Comparison of ENCODE assay signal across 1 cellular context in the genomic region with DNA sequence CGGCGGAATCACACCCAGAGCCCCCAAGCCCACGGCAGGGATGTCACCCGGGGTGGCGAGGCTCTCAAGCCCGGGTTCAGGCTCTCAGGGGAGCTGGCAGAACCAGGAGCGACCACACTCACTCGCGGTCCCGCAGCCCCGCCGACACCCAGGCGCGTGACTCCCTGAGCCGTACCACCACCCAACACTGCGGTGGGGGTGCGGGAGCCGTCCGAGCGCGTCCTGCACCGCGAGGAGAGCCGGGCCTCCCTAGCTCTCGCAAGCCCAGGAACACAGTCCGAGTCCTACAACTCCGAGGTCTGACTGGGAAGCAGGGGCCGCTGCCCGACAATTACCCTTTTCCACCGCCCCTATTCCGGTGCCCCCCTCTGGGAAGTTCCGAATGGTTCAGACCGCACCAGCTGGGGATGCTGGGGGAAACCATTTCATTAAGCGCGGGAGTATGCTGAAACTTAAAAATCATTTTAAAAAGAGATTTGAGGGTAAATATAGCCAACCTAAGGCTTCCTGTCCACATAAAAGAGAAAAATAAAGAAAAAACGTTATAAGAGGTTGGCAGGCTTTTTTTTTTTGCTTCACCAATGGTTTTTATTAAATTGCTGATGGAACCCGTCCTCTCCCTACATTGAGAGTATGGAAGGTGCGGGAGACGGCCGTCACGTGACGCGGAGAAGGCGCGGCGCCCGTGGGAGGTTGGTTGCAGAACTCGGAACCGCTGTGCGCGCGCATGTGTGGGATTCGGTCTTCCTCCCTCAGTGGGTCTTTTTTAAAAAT.
TF ChIP-seq lines count a peak whose summit lies in the region.

Gene FLCN (minus strand): TSS at position 143 of the 774 bp plus-strand sequence. CDS start 9,031 bp downstream, outside the sequence.

TF ChIP-seq in HepG2, 621 proteins besides CTCF, POLR2A, EP300 and RAD21 (continued from another document and continues in another):
- TF ChIP-seq ZBTB46 (CRISPR knock-in tag; IDR thresholded peaks at IDR 0.05; ENCODE audit: borderline replicate concordance) (no peak), ZBTB4 (CRISPR knock-in tag; IDR thresholded peaks at IDR 0.05; ENCODE audit: borderline replicate concordance) (no peak), BRD4 (CRISPR knock-in tag; IDR thresholded peaks at IDR 0.05) (no peak), ZBTB38 (CRISPR knock-in tag; IDR thresholded peaks at IDR 0.05) (0 out of 2 replicates have a peak, but pooled peaks have one; percentile 11), HOXA9 (CRISPR knock-in tag; IDR thresholded peaks at IDR 0.05; ENCODE audit: borderline replicate concordance) (no peak), ZFP36L2 (CRISPR knock-in tag; IDR thresholded peaks at IDR 0.05) (no peak), STAG1 (CRISPR knock-in tag; IDR thresholded peaks at IDR 0.05) (no peak), ZSCAN21 (CRISPR knock-in tag; IDR thresholded peaks at IDR 0.05; ENCODE audit: borderline replicate concordance) (no peak), REST (IDR thresholded peaks at IDR 0.05; ENCODE audit: borderline replicate concordance in 1 of 2, low read depth in 1 of 2, low read length in 2 of 2) (0 out of 4 replicates have a peak, but pooled peaks of 1 of the 2 experiments have one; percentile 12), NFE2 (CRISPR knock-in tag; IDR thresholded peaks at IDR 0.05) (no peak), ZNF281 (CRISPR knock-in tag; IDR thresholded peaks at IDR 0.05; ENCODE audit: borderline replicate concordance) (no peak), ZNF619 (CRISPR knock-in tag; IDR thresholded peaks at IDR 0.05) (0 out of 2 replicates have a peak, but pooled peaks have one; percentile 23), ISX (CRISPR knock-in tag; conservative IDR thresholded peaks at IDR 0.05) (no peak), SOX13 (IDR thresholded peaks at IDR 0.05) (no peak), SOX13 (CRISPR knock-in tag; conservative IDR thresholded peaks at IDR 0.05 in 1 of 2, IDR thresholded peaks at IDR 0.05 in 1 of 2) (no peak), SNAPC2 (CRISPR knock-in tag; IDR thresholded peaks at IDR 0.05) (no peak), ZNF484 (CRISPR knock-in tag; IDR thresholded peaks at IDR 0.05; ENCODE audit: borderline replicate concordance, low read depth) (no peak), SP1 (IDR thresholded peaks at IDR 0.05) (no peak), SP1 (CRISPR knock-in tag; IDR thresholded peaks at IDR 0.05) (no peak), ZFP82 (CRISPR knock-in tag; IDR thresholded peaks at IDR 0.05; ENCODE audit: borderline replicate concordance) (no peak), ETV6 (CRISPR knock-in tag; conservative IDR thresholded peaks at IDR 0.05) (peak; percentile 72; the same call in 1 of the 2 replicates), HNF4A (CRISPR knock-in tag; IDR thresholded peaks at IDR 0.05) (no peak), ZBTB44 (CRISPR knock-in tag; IDR thresholded peaks at IDR 0.05) (no peak; the same call in 1 of the 2 replicates), MXI1 (IDR thresholded peaks at IDR 0.05; ENCODE audit: borderline replicate concordance, low read depth, low read length) (peak; percentile 28; the same call in 1 of the 3 replicates), ARHGAP35 (CRISPR knock-in tag; IDR thresholded peaks at IDR 0.05; ENCODE audit: borderline replicate concordance) (0 out of 2 replicates have a peak, but pooled peaks have one; percentile 79)
- TF ChIP-seq, protein P1, sequence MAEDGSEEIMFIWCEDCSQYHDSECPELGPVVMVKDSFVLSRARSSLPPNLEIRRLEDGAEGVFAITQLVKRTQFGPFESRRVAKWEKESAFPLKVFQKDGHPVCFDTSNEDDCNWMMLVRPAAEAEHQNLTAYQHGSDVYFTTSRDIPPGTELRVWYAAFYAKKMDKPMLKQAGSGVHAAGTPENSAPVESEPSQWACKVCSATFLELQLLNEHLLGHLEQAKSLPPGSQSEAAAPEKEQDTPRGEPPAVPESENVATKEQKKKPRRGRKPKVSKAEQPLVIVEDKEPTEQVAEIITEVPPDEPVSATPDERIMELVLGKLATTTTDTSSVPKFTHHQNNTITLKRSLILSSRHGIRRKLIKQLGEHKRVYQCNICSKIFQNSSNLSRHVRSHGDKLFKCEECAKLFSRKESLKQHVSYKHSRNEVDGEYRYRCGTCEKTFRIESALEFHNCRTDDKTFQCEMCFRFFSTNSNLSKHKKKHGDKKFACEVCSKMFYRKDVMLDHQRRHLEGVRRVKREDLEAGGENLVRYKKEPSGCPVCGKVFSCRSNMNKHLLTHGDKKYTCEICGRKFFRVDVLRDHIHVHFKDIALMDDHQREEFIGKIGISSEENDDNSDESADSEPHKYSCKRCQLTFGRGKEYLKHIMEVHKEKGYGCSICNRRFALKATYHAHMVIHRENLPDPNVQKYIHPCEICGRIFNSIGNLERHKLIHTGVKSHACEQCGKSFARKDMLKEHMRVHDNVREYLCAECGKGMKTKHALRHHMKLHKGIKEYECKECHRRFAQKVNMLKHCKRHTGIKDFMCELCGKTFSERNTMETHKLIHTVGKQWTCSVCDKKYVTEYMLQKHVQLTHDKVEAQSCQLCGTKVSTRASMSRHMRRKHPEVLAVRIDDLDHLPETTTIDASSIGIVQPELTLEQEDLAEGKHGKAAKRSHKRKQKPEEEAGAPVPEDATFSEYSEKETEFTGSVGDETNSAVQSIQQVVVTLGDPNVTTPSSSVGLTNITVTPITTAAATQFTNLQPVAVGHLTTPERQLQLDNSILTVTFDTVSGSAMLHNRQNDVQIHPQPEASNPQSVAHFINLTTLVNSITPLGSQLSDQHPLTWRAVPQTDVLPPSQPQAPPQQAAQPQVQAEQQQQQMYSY (CRISPR knock-in tag; IDR thresholded peaks at IDR 0.05), result no peak
- TF ChIP-seq, protein P2, sequence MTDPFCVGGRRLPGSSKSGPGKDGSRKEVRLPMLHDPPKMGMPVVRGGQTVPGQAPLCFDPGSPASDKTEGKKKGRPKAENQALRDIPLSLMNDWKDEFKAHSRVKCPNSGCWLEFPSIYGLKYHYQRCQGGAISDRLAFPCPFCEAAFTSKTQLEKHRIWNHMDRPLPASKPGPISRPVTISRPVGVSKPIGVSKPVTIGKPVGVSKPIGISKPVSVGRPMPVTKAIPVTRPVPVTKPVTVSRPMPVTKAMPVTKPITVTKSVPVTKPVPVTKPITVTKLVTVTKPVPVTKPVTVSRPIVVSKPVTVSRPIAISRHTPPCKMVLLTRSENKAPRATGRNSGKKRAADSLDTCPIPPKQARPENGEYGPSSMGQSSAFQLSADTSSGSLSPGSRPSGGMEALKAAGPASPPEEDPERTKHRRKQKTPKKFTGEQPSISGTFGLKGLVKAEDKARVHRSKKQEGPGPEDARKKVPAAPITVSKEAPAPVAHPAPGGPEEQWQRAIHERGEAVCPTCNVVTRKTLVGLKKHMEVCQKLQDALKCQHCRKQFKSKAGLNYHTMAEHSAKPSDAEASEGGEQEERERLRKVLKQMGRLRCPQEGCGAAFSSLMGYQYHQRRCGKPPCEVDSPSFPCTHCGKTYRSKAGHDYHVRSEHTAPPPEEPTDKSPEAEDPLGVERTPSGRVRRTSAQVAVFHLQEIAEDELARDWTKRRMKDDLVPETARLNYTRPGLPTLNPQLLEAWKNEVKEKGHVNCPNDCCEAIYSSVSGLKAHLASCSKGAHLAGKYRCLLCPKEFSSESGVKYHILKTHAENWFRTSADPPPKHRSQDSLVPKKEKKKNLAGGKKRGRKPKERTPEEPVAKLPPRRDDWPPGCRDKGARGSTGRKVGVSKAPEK (CRISPR knock-in tag; IDR thresholded peaks at IDR 0.05; ENCODE audit: borderline replicate concordance), result no peak
- TF ChIP-seq, protein P3, sequence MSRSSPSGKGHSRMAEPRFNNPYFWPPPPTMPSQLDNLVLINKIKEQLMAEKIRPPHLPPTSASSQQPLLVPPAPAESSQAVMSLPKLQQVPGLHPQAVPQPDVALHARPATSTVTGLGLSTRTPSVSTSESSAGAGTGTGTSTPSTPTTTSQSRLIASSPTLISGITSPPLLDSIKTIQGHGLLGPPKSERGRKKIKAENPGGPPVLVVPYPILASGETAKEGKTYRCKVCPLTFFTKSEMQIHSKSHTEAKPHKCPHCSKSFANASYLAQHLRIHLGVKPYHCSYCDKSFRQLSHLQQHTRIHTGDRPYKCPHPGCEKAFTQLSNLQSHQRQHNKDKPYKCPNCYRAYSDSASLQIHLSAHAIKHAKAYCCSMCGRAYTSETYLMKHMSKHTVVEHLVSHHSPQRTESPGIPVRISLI (CRISPR knock-in tag; IDR thresholded peaks at IDR 0.05; ENCODE audit: borderline replicate concordance), result no peak
